In the genomic region with DNA sequence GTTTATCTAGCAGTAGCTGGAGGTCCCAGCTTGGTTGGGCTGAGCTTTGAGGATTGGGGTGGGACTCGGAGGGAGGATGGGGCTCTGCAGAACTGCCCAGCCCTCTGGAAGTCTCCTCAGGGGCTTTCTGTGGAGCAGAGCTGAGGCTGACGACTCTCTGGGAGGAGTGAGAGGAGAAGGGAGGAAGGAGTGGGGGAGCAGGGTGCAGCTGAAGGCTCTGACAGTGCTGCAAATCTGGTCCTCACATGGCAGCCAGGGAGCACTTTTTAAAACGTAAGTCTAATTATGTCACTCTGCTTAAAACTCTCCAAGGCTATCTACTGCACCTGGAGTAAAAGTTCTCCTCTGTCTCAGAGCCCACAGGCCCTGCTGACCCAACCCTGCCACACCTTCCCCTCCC, we compare ENCODE assay signal across 19 cellular contexts. TPM values are rescaled to one million over a fixed set of nuclear protein-coding genes. Genes with fewer than 3 reads are reported as not detected.
DNase-seq lines count a peak whose midpoint lies in the region; ATAC-seq and TF ChIP-seq lines count a peak whose summit lies in the region.
"Had no signal": no experiment of that assay in that cellular context is flagged by ENCODE, and none has a peak within 500 bp of the region (broad histone marks: within the 10 kb centered on the region; RNA-seq: fewer than 3 reads in every experiment).

No MANE protein-coding gene starts in this region.

- H2BK12ac ChIP-seq in neuronal stem cell (ENCODE audit: low read length): no peak overlapping the region

- no peak overlapping the region for H3K4ac ChIP-seq in neuronal stem cell (ENCODE audit: low read length)

- H3K14ac ChIP-seq in neuronal stem cell (ENCODE audit: low read length): no peak overlapping the region

- CTCF ChIA-PET in AG04450 (lab: Charles Lee): no interaction called here

- no peak overlapping the region for H4K91ac ChIP-seq in neuronal stem cell (ENCODE audit: low read depth, low read length, poor library complexity)

- no peaks in the 10 kb centered on the region for H3K79me1 ChIP-seq in neuronal stem cell (ENCODE audit: low read depth, low read length)

- no peak overlapping the region for H3K23ac ChIP-seq in neuronal stem cell (ENCODE audit: low read depth, low read length, poor library complexity)

- H3K36me3 ChIP-seq in neuronal stem cell (replicated peaks in 1 of 2; ENCODE audit: control insufficient read depth in 2 of 2, insufficient read depth in 2 of 2, low read length in 2 of 2): no peaks in the 10 kb centered on the region
- H3K36me3 ChIP-seq: BE2C, BLaER1 had no signal

- no peak overlapping the region for H3K4me3 Mint-ChIP-seq in T-helper 17 cell
- H3K4me3 Mint-ChIP-seq: CD14-positive monocyte; CD4-positive, alpha-beta memory T cell; CD4-positive, CD25-positive, alpha-beta regulatory T cell; CD8-positive, alpha-beta memory T cell had no signal

- no CpG with 5 or more reads among the region's 3 CpGs for WGBS in neuronal stem cell (ENCODE audit: extremely low coverage in 2 of 2, insufficient read length in 2 of 2, insufficient replicate concordance in 1 of 2), 2 donors

- H2AK5ac ChIP-seq in neuronal stem cell (ENCODE audit: low read depth, low read length): no peak overlapping the region

- no peak overlapping the region for H2BK15ac ChIP-seq in neuronal stem cell (ENCODE audit: low read length)

- H3K27me3 Mint-ChIP-seq in T-helper 17 cell: peaks cover 70% of the 10 kb centered on the region

- H3K27ac Mint-ChIP-seq in T-helper 17 cell: peak overlapping the region; percentile 27
- H3K27ac Mint-ChIP-seq: CD14-positive monocyte; CD4-positive, alpha-beta memory T cell; CD8-positive, alpha-beta memory T cell had no signal

- no peak overlapping the region for H2AFZ ChIP-seq in neuronal stem cell (ENCODE audit: low read length)

- H3K27me3 ChIP-seq in AG04450 (ENCODE audit: control insufficient read depth, insufficient read depth, low read length) (peaks cover 19% of the 10 kb centered on the region), neuronal stem cell (ENCODE audit: control insufficient read depth in 3 of 3, insufficient read depth in 3 of 3, low read depth in 1 of 3, low read length in 3 of 3) (peaks cover 0 to 24% (median 1%) of the 10 kb centered on the region in 3 experiments)
- H3K27me3 ChIP-seq: BE2C had no signal

- H3K4me2 ChIP-seq in neuronal stem cell (ENCODE audit: insufficient read depth, low read length, poor library complexity, severe bottlenecking): no peak overlapping the region
- H3K4me2 ChIP-seq: BLaER1 had no signal

- no peak overlapping the region for H2BK5ac ChIP-seq in neuronal stem cell (ENCODE audit: low read length)

- ATAC-seq in T-helper 17 cell: no peak

- no peak overlapping the region for H4K8ac ChIP-seq in neuronal stem cell (ENCODE audit: low read depth, low read length)

- H2BK120ac ChIP-seq in neuronal stem cell (ENCODE audit: low read depth, low read length): no peak overlapping the region

- peak overlapping the region; percentile 51 for H3K9ac ChIP-seq in neuronal stem cell (ENCODE audit: low read depth, low read length, poor library complexity)
- H3K9ac ChIP-seq: BLaER1 had no signal

- POLR2A ChIA-PET in AG04450 (lab: Yijun Ruan, JAX): no interaction called here

- H3K36me3 Mint-ChIP-seq in T-helper 17 cell (ENCODE audit: low read depth): peaks cover 7% of the 10 kb centered on the region
- H3K36me3 Mint-ChIP-seq: CD14-positive monocyte; CD4-positive, alpha-beta memory T cell; CD4-positive, CD25-positive, alpha-beta regulatory T cell; CD8-positive, alpha-beta memory T cell had no signal

- H3K4me1 Mint-ChIP-seq in T-helper 17 cell: peaks cover 3% of the 10 kb centered on the region
- H3K4me1 Mint-ChIP-seq: CD14-positive monocyte; CD4-positive, alpha-beta memory T cell; CD4-positive, CD25-positive, alpha-beta regulatory T cell; CD8-positive, alpha-beta memory T cell had no signal

- no peaks in the 10 kb centered on the region for H3K4me1 ChIP-seq in neuronal stem cell (ENCODE audit: control insufficient read depth in 2 of 2, insufficient read depth in 1 of 2, low read depth in 1 of 2, low read length in 2 of 2)
- H3K4me1 ChIP-seq: BE2C, Caco-2 had no signal

- no peaks in the 10 kb centered on the region for H3K9me3 ChIP-seq in AG04450 (ENCODE audit: control insufficient read depth, insufficient read depth, low read length)
- no peaks in the 10 kb centered on the region for H3K9me3 ChIP-seq in T-helper 17 cell (ENCODE audit: control insufficient read depth, low read length, poor library complexity, severe bottlenecking)
- H3K9me3 ChIP-seq in neuronal stem cell (replicated peaks in 1 of 2; ENCODE audit: control insufficient read depth in 2 of 2, insufficient read depth in 1 of 2, low read depth in 1 of 2, low read length in 2 of 2): peaks cover 0 to 2% of the 10 kb centered on the region in 2 donors
- H3K9me3 ChIP-seq: BE2C, BLaER1, Caco-2 had no signal

- H3K4me3 ChIP-seq in AG04450 (ENCODE audit: low read depth, low read length): no peak overlapping the region
- H3K4me3 ChIP-seq in neuronal stem cell (ENCODE audit: low read length in 2 of 2): no peak overlapping the region
- H3K4me3 ChIP-seq: BLaER1 had no signal

- H3K27ac ChIP-seq in AG04450 (ENCODE audit: low read depth, low read length) (peak overlapping the region; percentile 11), neuronal stem cell (replicated peaks; ENCODE audit: low read length) (no peak overlapping the region)
- H3K27ac ChIP-seq: BLaER1 had no signal

- no peak for DNase-seq in AG04450 (ENCODE audit: low read depth, low spot score)
- no peak for DNase-seq in T-helper 17 cell
- no peak for DNase-seq in neuronal stem cell (ENCODE audit: low spot score)
- DNase-seq in Ammon's horn (ENCODE audit: low spot score): no peak
- no peak for DNase-seq in HUDEP-2 (lab: John Stamatoyannopoulos, UW; ENCODE audit: unreplicated experiment in 76 of 76)
- DNase-seq: 8988T; ACHN; AML-193; BE2C; C1 segment of cervical spinal cord; Caco-2; Calu3; CD4-positive, alpha-beta memory T cell; CD4-positive, CD25-positive, alpha-beta regulatory T cell; CD8-positive, alpha-beta memory T cell; DMS79 treated with DMSO at 0.1 percent for 48 hours; GF-D8 had no signal

- no peak overlapping the region for H3K18ac ChIP-seq in neuronal stem cell (ENCODE audit: low read length)

- TF ChIP-seq CTCF in AG04450 (IDR thresholded peaks at IDR 0.05; ENCODE audit: low read depth, low read length): no peak

RNA-seq across cellular contexts. Expression of gene GRM4, which starts 32.4 kb away (rescaled TPM):
- not detected in 2 replicates for polyA plus RNA-seq in AG04450 (2011; rRNA removed)
- not detected in 2 replicates for polyA minus RNA-seq in AG04450 (2011; rRNA and poly(A)+ RNA removed)
- total RNA-seq in T-helper 17 cell: not detected
- 0.20 TPM for polyA plus RNA-seq in neuronal stem cell (2013, experiment 1 of 2)
- 0.22 TPM for polyA plus RNA-seq in neuronal stem cell (2013, experiment 2 of 2)
- total RNA-seq: Calu3; CD4-positive, CD25-positive, alpha-beta regulatory T cell; CD8-positive, alpha-beta memory T cell had no signal
- polyA plus RNA-seq: CD14-positive monocyte; CD4-positive, alpha-beta memory T cell; CD4-positive, CD25-positive, alpha-beta regulatory T cell had no signal
